In genomic region chr1:40315795-40316594, GRCh38 we compare ENCODE assay signal across 8 cellular contexts. TPM values are rescaled to one million over a fixed set of nuclear protein-coding genes. Genes with fewer than 3 reads are reported as not detected.
DNase-seq lines count a peak whose midpoint lies in the region; ATAC-seq and TF ChIP-seq lines count a peak whose summit lies in the region.

No MANE protein-coding gene starts in this region.

- peaks cover 5 to 13% of the 10 kb centered on the region in 2 donors for H3K4me1 ChIP-seq in breast epithelium

- H3K36me3 Mint-ChIP-seq in stimulated activated effector memory CD8-positive, alpha-beta T cell treated with anti-CD3 and anti-CD28 coated beads, Interleukin-12 subunit alpha, Interleukin-12 subunit beta, amount 100 ng/mL, for 72 hours = no peaks in the 10 kb centered on the region

- TF ChIP-seq POLR2A in breast epithelium (IDR thresholded peaks at IDR 0.05) = no peak

- H3K4me3 ChIP-seq in breast epithelium = peak overlapping the region; percentile 36 to 74 (median 56)

- H3K27ac ChIP-seq in breast epithelium = peak overlapping the region; percentile 30 to 54

- peaks cover 6 to 8% of the 10 kb centered on the region in 2 donors for H3K27me3 ChIP-seq in breast epithelium

- no peaks in the 10 kb centered on the region for H3K9me3 Mint-ChIP-seq in stimulated activated effector memory CD8-positive, alpha-beta T cell treated with anti-CD3 and anti-CD28 coated beads, Interleukin-12 subunit alpha, Interleukin-12 subunit beta, amount 100 ng/mL, for 72 hours

- peaks cover 38% of the 10 kb centered on the region for H3K4me1 Mint-ChIP-seq in stimulated activated effector memory CD8-positive, alpha-beta T cell treated with anti-CD3 and anti-CD28 coated beads, Interleukin-12 subunit alpha, Interleukin-12 subunit beta, amount 100 ng/mL, for 72 hours

- H3K27ac Mint-ChIP-seq in stimulated activated effector memory CD8-positive, alpha-beta T cell treated with anti-CD3 and anti-CD28 coated beads, Interleukin-12 subunit alpha, Interleukin-12 subunit beta, amount 100 ng/mL, for 72 hours = peak overlapping the region; percentile 84

- no peaks in the 10 kb centered on the region for H3K9me3 ChIP-seq in breast epithelium

- peak overlapping the region; percentile 85 for H3K4me3 Mint-ChIP-seq in stimulated activated effector memory CD8-positive, alpha-beta T cell treated with anti-CD3 and anti-CD28 coated beads, Interleukin-12 subunit alpha, Interleukin-12 subunit beta, amount 100 ng/mL, for 72 hours

- no peak for TF ChIP-seq CTCF in breast epithelium (IDR thresholded peaks at IDR 0.05)

- intact Hi-C loops in breast epithelium (cut with DNase I; ENCODE audit: low total_unique reads) = no loop called here

- no peaks in the 10 kb centered on the region for H3K36me3 ChIP-seq in breast epithelium

- ATAC-seq in stimulated activated effector memory CD8-positive, alpha-beta T cell treated with anti-CD3 and anti-CD28 coated beads, Interleukin-12 subunit alpha, Interleukin-12 subunit beta, amount 100 ng/mL, for 72 hours = peak; percentile 55
- ATAC-seq in HG03280 (IDR thresholded peaks at IDR 0.05; ENCODE audit: unreplicated experiment) (no peak), HG03521 (IDR thresholded peaks at IDR 0.05; ENCODE audit: unreplicated experiment) (no peak)

- DNase-seq in NCI-H526 (lab: John Stamatoyannopoulos, UW) (peak; percentile 54 to 69), NCI-H526 treated with DMSO at 0.1 percent for 48 hours (lab: John Stamatoyannopoulos, UW) (no peak), RPMI7951 (ENCODE audit: low read depth) (peak; percentile 21), breast epithelium (ENCODE audit: low spot score in 2 of 2) (no peak), left kidney (ENCODE audit: low read depth, low spot score) (peak; percentile 94)
- peak; percentile 23 to 77 for DNase-seq in stimulated activated effector memory CD8-positive, alpha-beta T cell treated with anti-CD3 and anti-CD28 coated beads, Interleukin-12 subunit alpha, Interleukin-12 subunit beta, amount 100 ng/mL, for 72 hours (ENCODE audit: low spot score in 2 of 2)

RNA-seq across cellular contexts. Expression of gene COL9A2, which starts 1.1 kb away (rescaled TPM):
- 0.12 and 0.68 TPM in 2 replicates for total RNA-seq in RPMI7951 (2014; rRNA removed; shearing (Covaris generic))
- total RNA-seq in breast epithelium = 10 to 100 TPM in 2 of 3 donors, 1 to 10 TPM in 1; 1.4 to 22.0 (median 11.4) TPM

RNA-seq across cellular contexts. Expression of gene SMAP2, which starts 57.5 kb away (rescaled TPM):
- 23.6 and 24.4 TPM in 2 replicates for total RNA-seq in RPMI7951 (2014; rRNA removed; shearing (Covaris generic))
- total RNA-seq in breast epithelium = 10 to 100 TPM; 27.2 to 64.2 (median 33.1) TPM

RNA-seq across cellular contexts. Expression of gene ZMPSTE24, which starts 58.0 kb away (rescaled TPM):
- total RNA-seq in RPMI7951 (2014; rRNA removed; shearing (Covaris generic)) = 51.7 and 61.9 TPM in 2 replicates
- total RNA-seq in breast epithelium = 10 to 100 TPM; 34.4 to 48.3 (median 43.6) TPM

Comparison
In these comparisons a context has a peak if more than half of its experiments do, and no peak if none do; other contexts are left out.
1. DNase-seq: peak in NCI-H526 (2 of 2), RPMI7951 (single experiment), left kidney (single experiment) and stimulated activated effector memory CD8-positive, alpha-beta T cell treated with anti-CD3 and anti-CD28 coated beads, Interleukin-12 subunit alpha, Interleukin-12 subunit beta, amount 100 ng/mL, for 72 hours (2 of 2); none in NCI-H526 treated with DMSO at 0.1 percent for 48 hours (single experiment) and breast epithelium (0 of 2).